ENCODE assay signal across 18 cellular contexts in genomic region chr17:61361084-61361483, GRCh38. TPM values are rescaled to one million over a fixed set of nuclear protein-coding genes. Genes with fewer than 3 reads are reported as not detected.
DNase-seq lines count a peak whose midpoint lies in the region; ATAC-seq, FAIRE-seq and TF ChIP-seq lines count a peak whose summit lies in the region.
"Had no signal": no experiment of that assay in that cellular context is flagged by ENCODE, and none has a peak within 500 bp of the region (broad histone marks: within the 10 kb centered on the region; RNA-seq: fewer than 3 reads in every experiment).

No MANE protein-coding gene starts in this region.

- no peaks in the 10 kb centered on the region for H3K9me3 Mint-ChIP-seq in activated CD4-positive, alpha-beta T cell treated with anti-CD3 and anti-CD28 coated beads, Interleukin-2, amount 10 ng/mL, durations not matched to agents 7 days and 5 days
- H3K9me3 Mint-ChIP-seq in activated CD4-positive, alpha-beta T cell treated with anti-CD3 and anti-CD28 coated beads for 36 hours (ENCODE audit: low read depth) = no peaks in the 10 kb centered on the region
- H3K9me3 Mint-ChIP-seq in H9 = peaks cover 0 to 2% of the 10 kb centered on the region in 2 experiments; a peak in 1 of 5 replicates
- H3K9me3 Mint-ChIP-seq: activated naive CD4-positive, alpha-beta T cell treated with anti-CD3 and anti-CD28 coated beads for 36 hours; GM23338; memory B cell had no signal

- BruUV-seq in mammary epithelial cell (replicated peaks; lab: Mats Ljungman, UMichigan) = no TSS peak

- H3K9me3 ChIP-seq in mammary epithelial cell (replicated peaks; ENCODE audit: insufficient read depth, low read length) (no peaks in the 10 kb centered on the region), left lung (no peaks in the 10 kb centered on the region), H9 (ENCODE audit: control insufficient read depth, low read depth, low read length) (no peaks in the 10 kb centered on the region)
- H3K9me3 ChIP-seq: BLaER1 treated with 17β-estradiol and CSF1 and Interleukin-3, amounts not matched to agents 10 nM and 100 nM; ovary; SJSA1; thyroid gland had no signal

- H3K14ac ChIP-seq in H9 (ENCODE audit: insufficient read depth, low read length) = no peak overlapping the region

- CTCF ChIA-PET in mammary epithelial cell (lab: Charles Lee; ENCODE audit: low non-redundant PET) = interaction anchor here (0.6 kb wide), 1 partner anchor 214 kb away, joined by 5 read pairs; no protein-coding TSS in a partner anchor
- CTCF ChIA-PET in activated CD4-positive, alpha-beta T cell treated with anti-CD3 and anti-CD28 coated beads, Interleukin-2, amount 10 ng/mL, durations not matched to agents 7 days and 5 days (lab: Charles Lee) = interaction anchor here (0.7 kb wide), 1 partner anchor 11 kb away, joined by 6 read pairs; no protein-coding TSS in a partner anchor
- CTCF ChIA-PET in activated CD4-positive, alpha-beta T cell treated with anti-CD3 and anti-CD28 coated beads for 36 hours (lab: Charles Lee) = interaction anchor here (0.6 kb wide), 1 partner anchor 827 kb away, joined by 3 read pairs; no protein-coding TSS in a partner anchor

- POLR2A ChIA-PET in activated CD4-positive, alpha-beta T cell treated with anti-CD3 and anti-CD28 coated beads, Interleukin-2, amount 10 ng/mL, durations not matched to agents 7 days and 5 days (lab: Charles Lee) = interaction anchor here (0.7 kb wide), 1 partner anchor 142 kb away, joined by 3 read pairs; no protein-coding TSS in a partner anchor
- POLR2A ChIA-PET in activated CD4-positive, alpha-beta T cell treated with anti-CD3 and anti-CD28 coated beads for 36 hours (lab: Charles Lee) = no interaction called here

- H3K4me3 ChIP-seq in mammary epithelial cell (replicated peaks in 1 of 3; ENCODE audit: insufficient read depth in 1 of 3, low read depth in 2 of 3, low read length in 3 of 3) (no peak overlapping the region), left lung (no peak overlapping the region)
- H3K4me3 ChIP-seq: BLaER1 treated with 17β-estradiol and CSF1 and Interleukin-3, amounts not matched to agents 10 nM and 100 nM; GM23338; ovary; SJSA1; thyroid gland had no signal

- no peaks in the 10 kb centered on the region for H3K79me1 ChIP-seq in H9 (ENCODE audit: insufficient read depth, low read depth, low read length, poor library complexity, severe bottlenecking)

- no peak overlapping the region for H3K4ac ChIP-seq in H9 (ENCODE audit: low read depth, low read length)

- intact Hi-C loops in mammary epithelial cell (cut with micrococcal nuclease) (no loop called here), left lung (cut with DNase I) (no loop called here)
- intact Hi-C loops in activated CD4-positive, alpha-beta T cell treated with anti-CD3 and anti-CD28 coated beads for 36 hours (cut with DNase I, micrococcal nuclease) = no loop called here

- peaks cover 23% of the 10 kb centered on the region for H3K4me1 ChIP-seq in mammary epithelial cell (ENCODE audit: insufficient read depth, low read length)
- peaks cover 0 to 7% of the 10 kb centered on the region in 2 donors for H3K4me1 ChIP-seq in left lung
- H3K4me1 ChIP-seq in H9 (ENCODE audit: insufficient read depth, low read length) = no peaks in the 10 kb centered on the region
- H3K4me1 ChIP-seq: BLaER1 treated with 17β-estradiol and CSF1 and Interleukin-3, amounts not matched to agents 10 nM and 100 nM had no signal

- H3K27me3 Mint-ChIP-seq in activated CD4-positive, alpha-beta T cell treated with anti-CD3 and anti-CD28 coated beads, Interleukin-2, amount 10 ng/mL, durations not matched to agents 7 days and 5 days = peaks cover 1% of the 10 kb centered on the region
- H3K27me3 Mint-ChIP-seq in activated CD4-positive, alpha-beta T cell treated with anti-CD3 and anti-CD28 coated beads for 36 hours = no peaks in the 10 kb centered on the region
- no peaks in the 10 kb centered on the region; the same call in 1 of the 2 replicates for H3K27me3 Mint-ChIP-seq in H9 (ENCODE audit: low read depth)
- H3K27me3 Mint-ChIP-seq: memory B cell had no signal

- H4K20me1 ChIP-seq in mammary epithelial cell (ENCODE audit: insufficient read depth, low read length) (no peaks in the 10 kb centered on the region), H9 (ENCODE audit: control insufficient read depth, insufficient read depth, insufficient read length) (no peaks in the 10 kb centered on the region)
- H4K20me1 ChIP-seq: BLaER1 treated with 17β-estradiol and CSF1 and Interleukin-3, amounts not matched to agents 10 nM and 100 nM had no signal

- H3K27me3 ChIP-seq in mammary epithelial cell (ENCODE audit: insufficient read depth, low read length) (no peaks in the 10 kb centered on the region), left lung (no peaks in the 10 kb centered on the region), H9 (ENCODE audit: insufficient read depth, low read length) (no peaks in the 10 kb centered on the region)
- H3K27me3 ChIP-seq: BLaER1 treated with 17β-estradiol and CSF1 and Interleukin-3, amounts not matched to agents 10 nM and 100 nM; ovary; SJSA1; thyroid gland had no signal

- H4K91ac ChIP-seq in H9 (ENCODE audit: insufficient read length, low read depth, low read length) = no peak overlapping the region

- H3K4me2 ChIP-seq in mammary epithelial cell (ENCODE audit: insufficient read depth, low read depth, low read length) (peak overlapping the region; percentile 32), H9 (ENCODE audit: insufficient read depth, insufficient read length, low read length) (no peak overlapping the region)
- H3K4me2 ChIP-seq: BLaER1 treated with 17β-estradiol and CSF1 and Interleukin-3, amounts not matched to agents 10 nM and 100 nM; GM23338 had no signal

- H3T11ph ChIP-seq in H9 (ENCODE audit: low read length) = no peak overlapping the region

- FAIRE-seq in HTR-8/SVneo (lab: Jason Lieb, UNC) = no peak

- H3K23ac ChIP-seq in H9 (ENCODE audit: insufficient read length, low read depth, low read length) = no peak overlapping the region

- no peak overlapping the region for H3K56ac ChIP-seq in H9 (ENCODE audit: insufficient read length, low read depth, low read length)

- H2AK5ac ChIP-seq in H9 (ENCODE audit: insufficient read length, low read length) = no peak overlapping the region

- H3K18ac ChIP-seq in H9 (ENCODE audit: insufficient read length, low read depth, low read length) = no peak overlapping the region

- H3K4me1 Mint-ChIP-seq in activated CD4-positive, alpha-beta T cell treated with anti-CD3 and anti-CD28 coated beads, Interleukin-2, amount 10 ng/mL, durations not matched to agents 7 days and 5 days = no peaks in the 10 kb centered on the region
- no peaks in the 10 kb centered on the region for H3K4me1 Mint-ChIP-seq in activated CD4-positive, alpha-beta T cell treated with anti-CD3 and anti-CD28 coated beads for 36 hours
- peaks cover 6 to 17% of the 10 kb centered on the region in 2 experiments for H3K4me1 Mint-ChIP-seq in H9
- H3K4me1 Mint-ChIP-seq: memory B cell had no signal

- dilution Hi-C loops in mammary epithelial cell (cut with HindIII; ENCODE audit: low sequenced_read_pairs) = no loop called here

- H2AFZ ChIP-seq in mammary epithelial cell (ENCODE audit: low read depth, low read length) (no peak overlapping the region), H9 (ENCODE audit: low read length) (no peak overlapping the region)
- H2AFZ ChIP-seq: GM23338 had no signal

- peak; percentile 83 for DNase-seq in AG08395 (ENCODE audit: low spot score)
- peak; percentile 79 for DNase-seq in HTR-8/SVneo (ENCODE audit: insufficient read length, low spot score)
- peak; percentile 57 for DNase-seq in mammary epithelial cell
- DNase-seq in left lung = no peak
- DNase-seq in activated CD4-positive, alpha-beta T cell treated with anti-CD3 and anti-CD28 coated beads, Interleukin-2, amount 10 ng/mL, durations not matched to agents 7 days and 5 days = no peak
- DNase-seq in NCI-H69 (lab: John Stamatoyannopoulos, UW) = no peak
- DNase-seq in activated CD4-positive, alpha-beta T cell treated with anti-CD3 and anti-CD28 coated beads for 36 hours = no peak
- DNase-seq in H9 = no peak
- DNase-seq: activated naive CD4-positive, alpha-beta T cell treated with anti-CD3 and anti-CD28 coated beads for 36 hours; cerebellar nuclear complex; DND-41; NCI-H2081; ovary; thyroid gland had no signal

- no peak for TF ChIP-seq CTCF in mammary epithelial cell (conservative IDR thresholded peaks at IDR 0.05 in 1 of 2, IDR thresholded peaks at IDR 0.05 in 1 of 2; ENCODE audit: extremely low read depth in 1 of 2, insufficient read depth in 1 of 2, low read depth in 1 of 2, low read length in 2 of 2)
- TF ChIP-seq CTCF in left lung (IDR thresholded peaks at IDR 0.05) = no peak
- no peak for TF ChIP-seq CTCF in H9 (conservative IDR thresholded peaks at IDR 0.05)

- no peak overlapping the region for H4K8ac ChIP-seq in H9 (replicated peaks; ENCODE audit: insufficient read length, low read depth, low read length)

- H3K36me3 ChIP-seq in mammary epithelial cell (ENCODE audit: insufficient read depth, low read length) = no peaks in the 10 kb centered on the region
- H3K36me3 ChIP-seq in left lung = no peaks in the 10 kb centered on the region
- H3K36me3 ChIP-seq: BLaER1 treated with 17β-estradiol and CSF1 and Interleukin-3, amounts not matched to agents 10 nM and 100 nM; ovary; SJSA1; thyroid gland had no signal

- H3K23me2 ChIP-seq in H9 (ENCODE audit: insufficient read length, low read depth, low read length, poor library complexity, severe bottlenecking) = no peaks in the 10 kb centered on the region

- H3K79me2 ChIP-seq in mammary epithelial cell (ENCODE audit: insufficient read depth, low read length) (no peaks in the 10 kb centered on the region), H9 (ENCODE audit: insufficient read depth, low read length) (no peaks in the 10 kb centered on the region)

- no peak overlapping the region for H4K5ac ChIP-seq in H9 (ENCODE audit: insufficient read length, low read depth, low read length)

- H2BK15ac ChIP-seq in H9 (ENCODE audit: low read depth, low read length) = no peak overlapping the region

- H3K9ac ChIP-seq in mammary epithelial cell (ENCODE audit: insufficient read depth, low read length) = no peak overlapping the region
- no peak overlapping the region for H3K9ac ChIP-seq in H9 (ENCODE audit: extremely low read depth, insufficient read length, low read length)
- H3K9ac ChIP-seq: BLaER1 treated with 17β-estradiol and CSF1 and Interleukin-3, amounts not matched to agents 10 nM and 100 nM had no signal

- no peak overlapping the region for H3K4me3 Mint-ChIP-seq in activated CD4-positive, alpha-beta T cell treated with anti-CD3 and anti-CD28 coated beads, Interleukin-2, amount 10 ng/mL, durations not matched to agents 7 days and 5 days
- no peak overlapping the region for H3K4me3 Mint-ChIP-seq in activated CD4-positive, alpha-beta T cell treated with anti-CD3 and anti-CD28 coated beads for 36 hours
- no peak overlapping the region for H3K4me3 Mint-ChIP-seq in H9
- H3K4me3 Mint-ChIP-seq: activated naive CD4-positive, alpha-beta T cell treated with anti-CD3 and anti-CD28 coated beads for 36 hours; GM23338; memory B cell had no signal

- in situ Hi-C loops in mammary epithelial cell (cut with MboI; ENCODE audit: low sequenced_read_pairs in 2 of 2) = no loop called here

- H2BK5ac ChIP-seq in H9 (ENCODE audit: insufficient read length, low read length) = no peak overlapping the region

- no peak overlapping the region for H2BK12ac ChIP-seq in H9 (ENCODE audit: insufficient read length, low read depth, low read length)

- H3K27ac ChIP-seq in mammary epithelial cell (ENCODE audit: insufficient read depth, low read depth, low read length) (no peak overlapping the region), left lung (no peak overlapping the region), H9 (ENCODE audit: insufficient read length, low read depth, low read length) (no peak overlapping the region)
- H3K27ac ChIP-seq: BLaER1 treated with 17β-estradiol and CSF1 and Interleukin-3, amounts not matched to agents 10 nM and 100 nM; ovary; SJSA1; thyroid gland had no signal

- WGBS in mammary epithelial cell (ENCODE audit: low coverage, missing lambda C conversion rate) = 33% methylated on average over 2 of the region's 2 CpGs
- WGBS in H9 (ENCODE audit: extremely low coverage, insufficient read length, low lambda C conversion rate) = no CpG with 5 or more reads among the region's 2 CpGs

- H3K27ac Mint-ChIP-seq in activated CD4-positive, alpha-beta T cell treated with anti-CD3 and anti-CD28 coated beads, Interleukin-2, amount 10 ng/mL, durations not matched to agents 7 days and 5 days = no peak overlapping the region
- no peak overlapping the region for H3K27ac Mint-ChIP-seq in activated CD4-positive, alpha-beta T cell treated with anti-CD3 and anti-CD28 coated beads for 36 hours
- no peak overlapping the region for H3K27ac Mint-ChIP-seq in H9
- H3K27ac Mint-ChIP-seq: activated naive CD4-positive, alpha-beta T cell treated with anti-CD3 and anti-CD28 coated beads for 36 hours; GM23338; memory B cell had no signal

- ATAC-seq in left lung = peak; percentile 66
- ATAC-seq in activated CD4-positive, alpha-beta T cell treated with anti-CD3 and anti-CD28 coated beads for 36 hours = no peak
- ATAC-seq: GM23338 had no signal

- H2BK20ac ChIP-seq in H9 (ENCODE audit: low read depth, low read length, poor library complexity, severe bottlenecking) = no peak overlapping the region

- H2BK120ac ChIP-seq in H9 (ENCODE audit: low read depth, low read length, poor library complexity, severe bottlenecking) = no peak overlapping the region

- no peaks in the 10 kb centered on the region for H3K36me3 Mint-ChIP-seq in activated CD4-positive, alpha-beta T cell treated with anti-CD3 and anti-CD28 coated beads, Interleukin-2, amount 10 ng/mL, durations not matched to agents 7 days and 5 days (ENCODE audit: low read depth)
- H3K36me3 Mint-ChIP-seq in activated CD4-positive, alpha-beta T cell treated with anti-CD3 and anti-CD28 coated beads for 36 hours (ENCODE audit: low read depth) = no peaks in the 10 kb centered on the region
- no peaks in the 10 kb centered on the region; a peak in 1 of 7 replicates for H3K36me3 Mint-ChIP-seq in H9 (ENCODE audit: insufficient read depth in 1 of 3, low read depth in 3 of 3)

RNA-seq across cellular contexts. Expression of gene TBX2, which starts 38.6 kb away (rescaled TPM):
- total RNA-seq in mammary epithelial cell (1 to 10 TPM; 1.5 to 4.8 TPM), left lung (100 to 1,000 TPM; 104 to 119 TPM), H9 (2021) (not detected in 2 replicates)
- not detected for polyA plus RNA-seq in mammary epithelial cell
- polyA minus RNA-seq in mammary epithelial cell = not detected
- total RNA-seq in activated CD4-positive, alpha-beta T cell treated with anti-CD3 and anti-CD28 coated beads, Interleukin-2, amount 10 ng/mL, durations not matched to agents 7 days and 5 days = not detected
- not detected for total RNA-seq in activated CD4-positive, alpha-beta T cell treated with anti-CD3 and anti-CD28 coated beads for 36 hours
- total RNA-seq: activated naive CD4-positive, alpha-beta T cell treated with anti-CD3 and anti-CD28 coated beads for 36 hours; GM23338 had no signal
- polyA plus RNA-seq: GM23338 had no signal

Comparison
In these comparisons a context has a peak if more than half of its experiments do, and no peak if none do; other contexts are left out.
1. DNase-seq: peak in AG08395 (single experiment), HTR-8/SVneo (single experiment) and mammary epithelial cell (single experiment); none in left lung (0 of 2), activated CD4-positive, alpha-beta T cell treated with anti-CD3 and anti-CD28 coated beads, Interleukin-2, amount 10 ng/mL, durations not matched to agents 7 days and 5 days (single experiment), NCI-H69 (single experiment), activated CD4-positive, alpha-beta T cell treated with anti-CD3 and anti-CD28 coated beads for 36 hours (single experiment) and H9 (single experiment).
2. RNA of gene TBX2, which starts 38.6 kb away (total RNA-seq): 104 to 119 TPM in left lung; 1.5 to 4.8 TPM in mammary epithelial cell, not detected in activated CD4-positive, alpha-beta T cell treated with anti-CD3 and anti-CD28 coated beads, Interleukin-2, amount 10 ng/mL, durations not matched to agents 7 days and 5 days, not detected in activated CD4-positive, alpha-beta T cell treated with anti-CD3 and anti-CD28 coated beads for 36 hours and not detected in H9; every median in the first group is over 10 times any median in the second.